In genomic region chr1:205716371-205717132, GRCh38 we compare ENCODE assay signal across 24 cellular contexts. TPM values are rescaled to one million over a fixed set of nuclear protein-coding genes. Genes with fewer than 3 reads are reported as not detected.
DNase-seq lines count a peak whose midpoint lies in the region; ATAC-seq, FAIRE-seq and TF ChIP-seq lines count a peak whose summit lies in the region.
"Had no signal": no experiment of that assay in that cellular context is flagged by ENCODE, and none has a peak within 500 bp of the region (broad histone marks: within the 10 kb centered on the region; RNA-seq: fewer than 3 reads in every experiment).

No MANE protein-coding gene starts in this region.

- H3K36me3 Mint-ChIP-seq in T-helper 17 cell (ENCODE audit: low read depth) (peaks cover 15% of the 10 kb centered on the region), immature natural killer cell (peaks cover 29 to 51% (median 36%) of the 10 kb centered on the region in 3 donors), nephron (ENCODE audit: low read depth) (peaks cover 73% of the 10 kb centered on the region)

- no peaks in the 10 kb centered on the region for H3K27me3 Mint-ChIP-seq in T-helper 17 cell
- H3K27me3 Mint-ChIP-seq in immature natural killer cell (ENCODE audit: low read depth in 3 of 3) = peaks cover 0 to 1% (median 0%) of the 10 kb centered on the region in 3 donors
- no peaks in the 10 kb centered on the region for H3K27me3 Mint-ChIP-seq in nephron (ENCODE audit: low read depth)
- H3K27me3 Mint-ChIP-seq: activated T-helper 17 cell treated with anti-CD3 and anti-CD28 coated beads, Interleukin-2, amount 50 U/mL, for 72 hours; stimulated activated naive B cell treated with anti-CD40 and anti-IgM and Interleukin-4, amounts not matched to agents 10 μg/mL and 1 μg/mL and 100 μg/mL, for 72 hours had no signal

- no peak for ATAC-seq in T-helper 17 cell
- ATAC-seq in GM18519 (IDR thresholded peaks at IDR 0.05; ENCODE audit: low FRiP score, unreplicated experiment) = no peak
- no peak for ATAC-seq in HG03354 (IDR thresholded peaks at IDR 0.05; ENCODE audit: poor library complexity, severe bottlenecking, unreplicated experiment)
- ATAC-seq: activated CD4-positive, CD25-positive, alpha-beta regulatory T cell treated with anti-CD3 and anti-CD28 coated beads, Interleukin-2, amount 50 U/mL, for 24 hours; activated T-helper 17 cell treated with anti-CD3 and anti-CD28 coated beads, Interleukin-2, amount 50 U/mL, for 72 hours had no signal

- DNase-seq in T-helper 17 cell (no peak), immature natural killer cell (no peak), urothelium cell line (ENCODE audit: low spot score) (no peak)
- DNase-seq: COR-L47; DND-41; foreskin fibroblast; H7; hippocampal formation; islet precursor cell; Karpas-422; NCI-H1048; NCI-H2081; NCI-H446; posterior cingulate gyrus; stimulated activated CD4-positive, alpha-beta T cell treated with anti-CD3 and anti-CD28 coated beads, Interleukin-1b, Interleukin-23, amount 100 ng/mL, for 48 hours; stimulated activated naive B cell treated with anti-CD40 and anti-IgM and Interleukin-4, amounts not matched to agents 10 μg/mL and 1 μg/mL and 100 μg/mL, for 72 hours; T-helper 9 cell; tibial artery had no signal

- H3K9me3 ChIP-seq in T-helper 17 cell (ENCODE audit: control insufficient read depth, low read length, poor library complexity, severe bottlenecking) = no peaks in the 10 kb centered on the region
- H3K9me3 ChIP-seq: tibial artery had no signal

- TF ChIP-seq CTCF in nephron (IDR thresholded peaks at IDR 0.05; ENCODE audit: unreplicated experiment in 3 of 3) = no peak

- H3K27ac Mint-ChIP-seq in T-helper 17 cell (no peak overlapping the region), immature natural killer cell (peak overlapping the region in 5 of 6 donors; percentile 8 to 78 (median 36)), nephron (peak overlapping the region; percentile 19 to 68 (median 58))
- H3K27ac Mint-ChIP-seq: stimulated activated naive B cell treated with anti-CD40 and anti-IgM and Interleukin-4, amounts not matched to agents 10 μg/mL and 1 μg/mL and 100 μg/mL, for 72 hours had no signal

- FAIRE-seq in G401.6 (lab: Jason Lieb, UNC) (peak; percentile 17), urothelium cell line (lab: Jason Lieb, UNC) (no peak)

- H3K4me3 Mint-ChIP-seq in T-helper 17 cell (peak overlapping the region; percentile 31), immature natural killer cell (no peak overlapping the region), nephron (no peak overlapping the region)
- H3K4me3 Mint-ChIP-seq: activated T-helper 17 cell treated with anti-CD3 and anti-CD28 coated beads, Interleukin-2, amount 50 U/mL, for 72 hours; stimulated activated naive B cell treated with anti-CD40 and anti-IgM and Interleukin-4, amounts not matched to agents 10 μg/mL and 1 μg/mL and 100 μg/mL, for 72 hours had no signal

- H3K4me1 Mint-ChIP-seq in T-helper 17 cell (peaks cover 7% of the 10 kb centered on the region), immature natural killer cell (peaks cover 4 to 9% of the 10 kb centered on the region in 2 donors), nephron (peaks cover 25% of the 10 kb centered on the region)

- H3K9me3 Mint-ChIP-seq in immature natural killer cell (no peaks in the 10 kb centered on the region), nephron (no peaks in the 10 kb centered on the region)
- H3K9me3 Mint-ChIP-seq: activated T-helper 17 cell treated with anti-CD3 and anti-CD28 coated beads, Interleukin-2, amount 50 U/mL, for 72 hours; stimulated activated naive B cell treated with anti-CD40 and anti-IgM and Interleukin-4, amounts not matched to agents 10 μg/mL and 1 μg/mL and 100 μg/mL, for 72 hours had no signal

RNA-seq across cellular contexts. Expression of gene NUCKS1, which starts 33.4 kb away (rescaled TPM):
- 10 to 100 TPM; 68.7 to 73.2 TPM for total RNA-seq in T-helper 17 cell
- 10 to 100 TPM in 2 of 3 donors, 1 to 10 TPM in 1; 7.8 to 20.3 (median 18.9) TPM for polyA plus RNA-seq in immature natural killer cell

RNA-seq across cellular contexts. Expression of gene SLC45A3, which starts 36.2 kb away (rescaled TPM):
- 1 to 10 TPM in 1 of 2 donors, under 1 TPM in 1; 0.80 to 1.7 TPM for total RNA-seq in T-helper 17 cell
- not detected for polyA plus RNA-seq in immature natural killer cell

RNA-seq across cellular contexts. Expression of gene RAB29, which starts 58.7 kb away (rescaled TPM):
- 10 to 100 TPM; 30.5 to 38.2 TPM for total RNA-seq in T-helper 17 cell
- polyA plus RNA-seq in immature natural killer cell = 100 to 1,000 TPM; 156 to 206 (median 197) TPM
